In genomic region chr1:89545264-89546038, GRCh38 we compare ENCODE assay signal across 9 cellular contexts. TPM values are rescaled to one million over a fixed set of nuclear protein-coding genes. Genes with fewer than 3 reads are reported as not detected.
DNase-seq lines count a peak whose midpoint lies in the region; ATAC-seq and TF ChIP-seq lines count a peak whose summit lies in the region.
"Had no signal": no experiment of that assay in that cellular context is flagged by ENCODE, and none has a peak within 500 bp of the region (broad histone marks: within the 10 kb centered on the region; RNA-seq: fewer than 3 reads in every experiment).

No MANE protein-coding gene starts in this region.

- DNase-seq in MCF 10A (ENCODE audit: unreplicated experiment): peak; percentile 64
- no peak for DNase-seq in breast epithelium (ENCODE audit: low spot score in 2 of 2)
- DNase-seq in kidney glomerular epithelial cell (lab: John Stamatoyannopoulos, UW): peak; percentile 10
- DNase-seq in suprapubic skin (ENCODE audit: low spot score in 2 of 2): no peak
- no peak for DNase-seq in RPMI8226
- DNase-seq in BE2C: no peak
- DNase-seq in hepatic stellate cell (ENCODE audit: low spot score): no peak
- DNase-seq: esophagus squamous epithelium had no signal

- H3K27ac ChIP-seq in breast epithelium (no peak overlapping the region), suprapubic skin (peak overlapping the region; percentile 52)

- no peaks in the 10 kb centered on the region for H3K9me3 ChIP-seq in breast epithelium
- no peaks in the 10 kb centered on the region for H3K9me3 ChIP-seq in suprapubic skin
- no peaks in the 10 kb centered on the region for H3K9me3 ChIP-seq in BE2C
- H3K9me3 ChIP-seq: esophagus squamous epithelium had no signal

- 59% methylated on average over 6 of the region's 6 CpGs for WGBS in suprapubic skin

- H3K4me1 ChIP-seq in breast epithelium (no peaks in the 10 kb centered on the region), suprapubic skin (peaks cover 43% of the 10 kb centered on the region), BE2C (no peaks in the 10 kb centered on the region)

- H3K9me3 Mint-ChIP-seq in MCF 10A (ENCODE audit: unreplicated experiment): no peaks in the 10 kb centered on the region
- no peaks in the 10 kb centered on the region for H3K9me3 Mint-ChIP-seq in activated T-helper 17 cell treated with anti-CD3 and anti-CD28 coated beads, Interleukin-2, amount 50 U/mL, for 72 hours

- TF ChIP-seq CTCF in MCF 10A (IDR thresholded peaks at IDR 0.05; ENCODE audit: unreplicated experiment): no peak
- no peak for TF ChIP-seq CTCF in breast epithelium (IDR thresholded peaks at IDR 0.05)
- TF ChIP-seq CTCF in suprapubic skin (IDR thresholded peaks at IDR 0.05): no peak
- no peak for TF ChIP-seq CTCF in BE2C (IDR thresholded peaks at IDR 0.05; ENCODE audit: low read depth, low read length)

- H3K36me3 ChIP-seq in breast epithelium: no peaks in the 10 kb centered on the region
- H3K36me3 ChIP-seq in suprapubic skin: no peaks in the 10 kb centered on the region
- H3K36me3 ChIP-seq in BE2C: no peaks in the 10 kb centered on the region

- TF ChIP-seq POLR2A in breast epithelium (IDR thresholded peaks at IDR 0.05) (no peak), suprapubic skin (IDR thresholded peaks at IDR 0.05) (no peak)

- POLR2A ChIA-PET in MCF 10A (lab: Yijun Ruan, JAX): interaction anchor here (0.6 to 1.6 kb wide), 8 partner anchors 9 to 524 kb away, joined by 3 to 8 read pairs (median 4); no protein-coding TSS in a partner anchor

- ATAC-seq in activated T-helper 17 cell treated with anti-CD3 and anti-CD28 coated beads, Interleukin-2, amount 50 U/mL, for 72 hours (replicated peaks): peak; percentile 76

- no peaks in the 10 kb centered on the region for H3K27me3 Mint-ChIP-seq in MCF 10A (ENCODE audit: insufficient read depth, unreplicated experiment)
- H3K27me3 Mint-ChIP-seq in activated T-helper 17 cell treated with anti-CD3 and anti-CD28 coated beads, Interleukin-2, amount 50 U/mL, for 72 hours: no peaks in the 10 kb centered on the region

- CTCF ChIA-PET in MCF 10A (lab: Yijun Ruan, JAX): interaction anchor here (0.7 kb wide), 1 partner anchor 64 kb away, joined by 3 read pairs; no protein-coding TSS in a partner anchor

- H3K27ac Mint-ChIP-seq in MCF 10A (ENCODE audit: low read depth, unreplicated experiment): peak overlapping the region; percentile 91
- H3K27ac Mint-ChIP-seq in activated T-helper 17 cell treated with anti-CD3 and anti-CD28 coated beads, Interleukin-2, amount 50 U/mL, for 72 hours: peak overlapping the region; percentile 87

- peaks cover 5% of the 10 kb centered on the region for H3K36me3 Mint-ChIP-seq in MCF 10A (ENCODE audit: insufficient read depth, unreplicated experiment)
- H3K36me3 Mint-ChIP-seq in activated T-helper 17 cell treated with anti-CD3 and anti-CD28 coated beads, Interleukin-2, amount 50 U/mL, for 72 hours (ENCODE audit: low read depth): peaks cover 75% of the 10 kb centered on the region

- TF ChIP-seq EP300 in suprapubic skin (IDR thresholded peaks at IDR 0.05): no peak

- no peak overlapping the region for H3K4me3 ChIP-seq in breast epithelium
- no peak overlapping the region for H3K4me3 ChIP-seq in suprapubic skin
- H3K4me3 ChIP-seq in BE2C (ENCODE audit: low read depth, low read length): no peak overlapping the region
- H3K4me3 ChIP-seq: esophagus squamous epithelium had no signal

- H3K27me3 ChIP-seq in breast epithelium (no peaks in the 10 kb centered on the region), suprapubic skin (no peaks in the 10 kb centered on the region), BE2C (no peaks in the 10 kb centered on the region)
- H3K27me3 ChIP-seq: esophagus squamous epithelium had no signal

- BruUV-seq in MCF 10A (replicated peaks; lab: Mats Ljungman, UMichigan): no TSS peak

- H3K4me1 Mint-ChIP-seq in MCF 10A (ENCODE audit: insufficient read depth, unreplicated experiment): peaks cover 34% of the 10 kb centered on the region
- H3K4me1 Mint-ChIP-seq in activated T-helper 17 cell treated with anti-CD3 and anti-CD28 coated beads, Interleukin-2, amount 50 U/mL, for 72 hours: peaks cover 53% of the 10 kb centered on the region

- no peak overlapping the region for H3K4me3 Mint-ChIP-seq in MCF 10A (ENCODE audit: unreplicated experiment)
- H3K4me3 Mint-ChIP-seq in activated T-helper 17 cell treated with anti-CD3 and anti-CD28 coated beads, Interleukin-2, amount 50 U/mL, for 72 hours: peak overlapping the region; percentile 50

- intact Hi-C loops in MCF 10A (cut with micrococcal nuclease): loop anchor here (2.0 kb wide), 1 partner anchor 21 kb away; the partner anchor contains the start of gene LRRC8B
- intact Hi-C loops in breast epithelium (cut with DNase I; ENCODE audit: low total_unique reads): no loop called here

RNA-seq across cellular contexts. Expression of gene LRRC8B, which starts 20.8 kb away (rescaled TPM):
- 7.0 and 9.7 TPM in 2 replicates for total RNA-seq in MCF 10A (2022)
- total RNA-seq in breast epithelium: 10 to 100 TPM; 11.5 to 25.3 (median 12.3) TPM
- total RNA-seq in activated T-helper 17 cell treated with anti-CD3 and anti-CD28 coated beads, Interleukin-2, amount 50 U/mL, for 72 hours: 10 to 100 TPM; 16.3 to 45.8 TPM
- 10 to 100 TPM; 11.1 to 26.6 (median 13.9) TPM for total RNA-seq in suprapubic skin
- polyA plus RNA-seq in BE2C (2012; ENCODE audit: insufficient read depth, insufficient read length, low read depth): 5.7 TPM

Comparison
In these comparisons a context has a peak if more than half of its experiments do, and no peak if none do; other contexts are left out.
1. DNase-seq: peak in MCF 10A (single experiment) and kidney glomerular epithelial cell (single experiment); none in breast epithelium (0 of 2), suprapubic skin (0 of 2), RPMI8226 (single experiment), BE2C (single experiment) and hepatic stellate cell (single experiment).